12 cellular contexts compared by ENCODE assay signal in genomic region chr9:16884952-16885513, GRCh38. TPM values are rescaled to one million over a fixed set of nuclear protein-coding genes. Genes with fewer than 3 reads are reported as not detected.
DNase-seq lines count a peak whose midpoint lies in the region; ATAC-seq and TF ChIP-seq lines count a peak whose summit lies in the region.
"Had no signal": no experiment of that assay in that cellular context is flagged by ENCODE, and none has a peak within 500 bp of the region (broad histone marks: within the 10 kb centered on the region; RNA-seq: fewer than 3 reads in every experiment).

No MANE protein-coding gene starts in this region.

- H3K36me3 ChIP-seq in esophagus squamous epithelium (no peaks in the 10 kb centered on the region), stomach (no peaks in the 10 kb centered on the region)

- peaks cover 25% of the 10 kb centered on the region for H3K9me3 Mint-ChIP-seq in activated T-helper 2 cell treated with anti-CD3 and anti-CD28 coated beads, Interferon-gamma antibody, Interleukin-2, Interleukin-4, amounts not matched to agents 10 μg/mL and 5 μg/mL and 100 μg/mL, durations not matched to agents 14 hours and 24 hours and 36 hours

- no peak overlapping the region for H3K4me3 Mint-ChIP-seq in activated T-helper 2 cell treated with anti-CD3 and anti-CD28 coated beads, Interferon-gamma antibody, Interleukin-2, Interleukin-4, amounts not matched to agents 10 μg/mL and 5 μg/mL and 100 μg/mL, durations not matched to agents 14 hours and 24 hours and 36 hours (ENCODE audit: low read depth)
- H3K4me3 Mint-ChIP-seq: naive B cell had no signal

- 14 to 22% methylated on average over 2 to 5 of the region's 5 CpGs for WGBS in esophagus squamous epithelium, 2 donors
- 33 to 52% (median 43%) methylated on average over 5 of the region's 5 CpGs for WGBS in stomach, 5 donors

- TF ChIP-seq POLR2A in esophagus squamous epithelium (IDR thresholded peaks at IDR 0.05) (no peak), stomach (IDR thresholded peaks at IDR 0.05) (no peak)

- no peaks in the 10 kb centered on the region for H3K4me1 Mint-ChIP-seq in activated T-helper 2 cell treated with anti-CD3 and anti-CD28 coated beads, Interferon-gamma antibody, Interleukin-2, Interleukin-4, amounts not matched to agents 10 μg/mL and 5 μg/mL and 100 μg/mL, durations not matched to agents 14 hours and 24 hours and 36 hours (ENCODE audit: low read depth)
- H3K4me1 Mint-ChIP-seq: naive B cell had no signal

- TF ChIP-seq EP300 in stomach (IDR thresholded peaks at IDR 0.05) = peak; percentile 12

- no peak overlapping the region for H3K27ac Mint-ChIP-seq in activated T-helper 2 cell treated with anti-CD3 and anti-CD28 coated beads, Interferon-gamma antibody, Interleukin-2, Interleukin-4, amounts not matched to agents 10 μg/mL and 5 μg/mL and 100 μg/mL, durations not matched to agents 14 hours and 24 hours and 36 hours

- no peak for TF ChIP-seq CTCF in esophagus squamous epithelium (IDR thresholded peaks at IDR 0.05)
- TF ChIP-seq CTCF in stomach (IDR thresholded peaks at IDR 0.05) = no peak

- peak overlapping the region in 3 of 4 donors; percentile 0 to 27 (median 18) for H3K27ac ChIP-seq in esophagus squamous epithelium
- peak overlapping the region in 3 of 5 donors; percentile 37 to 55 (median 43) for H3K27ac ChIP-seq in stomach
- H3K27ac ChIP-seq: KMS-11 had no signal

- no peaks in the 10 kb centered on the region for H3K36me3 Mint-ChIP-seq in activated T-helper 2 cell treated with anti-CD3 and anti-CD28 coated beads, Interferon-gamma antibody, Interleukin-2, Interleukin-4, amounts not matched to agents 10 μg/mL and 5 μg/mL and 100 μg/mL, durations not matched to agents 14 hours and 24 hours and 36 hours (ENCODE audit: low read depth)
- H3K36me3 Mint-ChIP-seq: naive B cell had no signal

- in situ Hi-C loops in G401 (cut with HindIII; ENCODE audit: low sequenced_read_pairs) = no loop called here

- no peaks in the 10 kb centered on the region for H3K27me3 Mint-ChIP-seq in activated T-helper 2 cell treated with anti-CD3 and anti-CD28 coated beads, Interferon-gamma antibody, Interleukin-2, Interleukin-4, amounts not matched to agents 10 μg/mL and 5 μg/mL and 100 μg/mL, durations not matched to agents 14 hours and 24 hours and 36 hours (ENCODE audit: low read depth)

- H3K9me3 ChIP-seq in esophagus squamous epithelium (no peaks in the 10 kb centered on the region), stomach (no peaks in the 10 kb centered on the region)

- H3K4me3 ChIP-seq in esophagus squamous epithelium = no peak overlapping the region
- H3K4me3 ChIP-seq in stomach = no peak overlapping the region

- no peaks in the 10 kb centered on the region for H3K27me3 ChIP-seq in esophagus squamous epithelium
- H3K27me3 ChIP-seq in stomach = no peaks in the 10 kb centered on the region

- intact Hi-C loops in esophagus squamous epithelium (cut with DNase I) = no loop called here
- intact Hi-C loops in stomach (cut with DNase I; ENCODE audit: low total_unique reads) = no loop called here
- intact Hi-C loops in activated T-helper 2 cell treated with anti-CD3 and anti-CD28 coated beads, Interferon-gamma antibody, Interleukin-2, Interleukin-4, amounts not matched to agents 10 μg/mL and 5 μg/mL and 100 μg/mL, durations not matched to agents 14 hours and 24 hours and 36 hours (cut with micrococcal nuclease) = no loop called here

- peaks cover 0 to 20% (median 0%) of the 10 kb centered on the region in 3 donors for H3K4me1 ChIP-seq in esophagus squamous epithelium
- peaks cover 0 to 12% (median 3%) of the 10 kb centered on the region in 4 donors for H3K4me1 ChIP-seq in stomach

- DNase-seq in NCI-H1436 (lab: John Stamatoyannopoulos, UW) (peak; percentile 11), NCI-H1436 treated with DMSO at 0.1 percent for 48 hours (lab: John Stamatoyannopoulos, UW) (no peak), NCI-H69 (lab: John Stamatoyannopoulos, UW) (peak; percentile 91), esophagus squamous epithelium (lab: John Stamatoyannopoulos, UW) (no peak), stomach (no peak), G401 (ENCODE audit: low spot score) (no peak)
- DNase-seq in activated T-helper 2 cell treated with anti-CD3 and anti-CD28 coated beads, Interferon-gamma antibody, Interleukin-2, Interleukin-4, amounts not matched to agents 10 μg/mL and 5 μg/mL and 100 μg/mL, durations not matched to agents 14 hours and 24 hours and 36 hours (ENCODE audit: low spot score) = no peak
- DNase-seq: activated gamma-delta T cell, erythroblast, naive B cell had no signal

- ATAC-seq in GM18519 (IDR thresholded peaks at IDR 0.05; ENCODE audit: low FRiP score, unreplicated experiment) = no peak

RNA-seq across cellular contexts. Expression of gene BNC2, which starts 14.6 kb away (rescaled TPM):
- total RNA-seq in esophagus squamous epithelium (10 to 100 TPM in 2 of 4 donors, 1 to 10 TPM in 2; 3.6 to 41.8 (median 8.5) TPM), stomach (10 to 100 TPM in 4 of 5 donors, 1 to 10 TPM in 1; 4.8 to 60.7 (median 37.8) TPM)
- polyA plus RNA-seq in stomach = 1 to 10 TPM; 1.1 to 1.6 (median 1.3) TPM
- 3.1 and 5.0 TPM in 2 replicates for total RNA-seq in G401 (2014; rRNA removed; shearing (Covaris generic))
- total RNA-seq in activated T-helper 2 cell treated with anti-CD3 and anti-CD28 coated beads, Interferon-gamma antibody, Interleukin-2, Interleukin-4, amounts not matched to agents 10 μg/mL and 5 μg/mL and 100 μg/mL, durations not matched to agents 14 hours and 24 hours and 36 hours = not detected in 2 replicates

Comparison
In these comparisons a context has a peak if more than half of its experiments do, and no peak if none do; other contexts are left out.
1. DNase-seq: peak in NCI-H1436 (single experiment) and NCI-H69 (single experiment); none in NCI-H1436 treated with DMSO at 0.1 percent for 48 hours (single experiment), esophagus squamous epithelium (single experiment), stomach (single experiment), G401 (single experiment) and activated T-helper 2 cell treated with anti-CD3 and anti-CD28 coated beads, Interferon-gamma antibody, Interleukin-2, Interleukin-4, amounts not matched to agents 10 μg/mL and 5 μg/mL and 100 μg/mL, durations not matched to agents 14 hours and 24 hours and 36 hours (single experiment).